Comparison of ENCODE assay signal across 9 cellular contexts in the genomic region with DNA sequence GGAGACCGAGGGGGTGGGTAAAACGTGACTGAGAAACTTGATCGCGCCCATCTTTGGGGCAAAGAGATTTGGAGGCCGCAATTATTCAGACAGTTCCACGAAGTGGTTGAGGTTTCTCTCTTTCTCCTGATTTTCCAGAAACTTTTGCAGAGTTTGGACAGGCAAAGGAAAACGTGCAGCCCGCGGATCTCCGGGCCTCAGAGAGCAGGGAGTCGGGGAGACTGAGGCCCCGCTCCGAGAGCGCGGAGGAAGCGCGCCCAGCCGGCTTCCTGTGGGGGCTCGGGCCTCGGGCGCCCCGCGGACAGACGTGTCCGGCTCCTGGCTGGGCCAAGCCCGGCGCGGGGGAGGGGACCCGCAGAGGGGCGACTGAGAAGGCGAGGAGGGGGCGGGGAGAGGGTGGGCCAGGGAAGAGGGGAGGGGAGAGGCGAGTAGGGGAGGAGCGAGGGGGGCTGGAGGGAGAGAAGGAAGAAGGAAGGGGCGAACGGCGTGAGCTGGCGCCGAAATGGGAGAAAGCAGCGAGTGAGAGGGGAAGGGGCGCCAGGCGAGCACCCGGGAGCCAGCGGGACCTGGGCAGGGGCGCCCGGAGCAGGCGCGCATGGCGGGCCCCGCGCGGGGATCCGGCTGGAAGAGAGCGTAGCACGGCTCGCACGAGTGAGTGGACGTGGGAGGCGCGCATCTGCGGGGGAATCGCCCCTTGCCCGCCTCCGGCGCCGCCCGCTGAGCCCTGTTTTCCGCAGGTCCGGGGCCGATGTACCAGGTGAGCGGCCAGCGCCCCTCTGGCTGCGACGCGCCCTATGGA. TPM values are rescaled to one million over a fixed set of nuclear protein-coding genes. Genes with fewer than 3 reads are reported as not detected.
DNase-seq lines count a peak whose midpoint lies in the region; ATAC-seq and TF ChIP-seq lines count a peak whose summit lies in the region.
"Had no signal": no experiment of that assay in that cellular context is flagged by ENCODE, and none has a peak within 500 bp of the region (broad histone marks: within the 10 kb centered on the region; RNA-seq: fewer than 3 reads in every experiment).

A gene with protein sequence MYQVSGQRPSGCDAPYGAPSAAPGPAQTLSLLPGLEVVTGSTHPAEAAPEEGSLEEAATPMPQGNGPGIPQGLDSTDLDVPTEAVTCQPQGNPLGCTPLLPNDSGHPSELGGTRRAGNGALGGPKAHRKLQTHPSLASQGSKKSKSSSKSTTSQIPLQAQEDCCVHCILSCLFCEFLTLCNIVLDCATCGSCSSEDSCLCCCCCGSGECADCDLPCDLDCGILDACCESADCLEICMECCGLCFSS (plus strand): TSS at position 467 of the 799 bp plus-strand sequence. CDS start 282 bp downstream, at position 749.

- H4K20me1 ChIP-seq in mammary epithelial cell (ENCODE audit: insufficient read depth, low read length), result no peaks in the 10 kb centered on the region

- H3K36me3 ChIP-seq in mammary epithelial cell (ENCODE audit: insufficient read depth, low read length) (peaks cover 4% of the 10 kb centered on the region), right lobe of liver (no peaks in the 10 kb centered on the region)

- peaks cover 63% of the 10 kb centered on the region for H3K79me2 ChIP-seq in mammary epithelial cell (ENCODE audit: insufficient read depth, low read length)

- intact Hi-C loops in mammary epithelial cell (cut with micrococcal nuclease) (no loop called here), right lobe of liver (cut with DNase I) (no loop called here)

- WGBS in mammary epithelial cell (ENCODE audit: low coverage, missing lambda C conversion rate), result 2% methylated on average over 7 of the region's 75 CpGs
- WGBS in right lobe of liver (ENCODE audit: insufficient coverage, low coverage, low lambda C conversion rate, missing lambda C conversion rate), result 2% methylated on average over 28 of the region's 75 CpGs

- peak in 2 of 4 donors; percentile 6 to 28 for ATAC-seq in right lobe of liver
- ATAC-seq in GM18858 (IDR thresholded peaks at IDR 0.05; ENCODE audit: unreplicated experiment), result no peak
- no peak for ATAC-seq in HG03460 (IDR thresholded peaks at IDR 0.05; ENCODE audit: unreplicated experiment)

- dilution Hi-C loops in mammary epithelial cell (cut with HindIII; ENCODE audit: low sequenced_read_pairs), result no loop called here

- H3K9ac ChIP-seq in mammary epithelial cell (ENCODE audit: insufficient read depth, low read length), result peak within 1 kb of the TSS; percentile 80

- no peak for TF ChIP-seq POLR2A in right lobe of liver (IDR thresholded peaks at IDR 0.05)

- H3K4me1 ChIP-seq in mammary epithelial cell (ENCODE audit: insufficient read depth, low read length) (peaks cover 54% of the 10 kb centered on the region), right lobe of liver (peaks cover 0 to 9% (median 4%) of the 10 kb centered on the region in 4 donors)

- H3K9me3 ChIP-seq in mammary epithelial cell (replicated peaks; ENCODE audit: insufficient read depth, low read length) (no peaks in the 10 kb centered on the region), right lobe of liver (no peaks in the 10 kb centered on the region)

- TF ChIP-seq CTCF in mammary epithelial cell (conservative IDR thresholded peaks at IDR 0.05 in 1 of 2, IDR thresholded peaks at IDR 0.05 in 1 of 2; ENCODE audit: extremely low read depth in 1 of 2, insufficient read depth in 1 of 2, low read depth in 1 of 2, low read length in 2 of 2) (no peak), right lobe of liver (IDR thresholded peaks at IDR 0.05) (no peak), subcutaneous adipose tissue (IDR thresholded peaks at IDR 0.05; ENCODE audit: low read depth) (no peak)

- H3K4me3 ChIP-seq in mammary epithelial cell (replicated peaks in 1 of 3; ENCODE audit: insufficient read depth in 1 of 3, low read depth in 2 of 3, low read length in 3 of 3), result peak within 1 kb of the TSS; percentile 54 to 80 (median 76)
- peak within 1 kb of the TSS in 2 of 3 donors; percentile 9 to 33 for H3K4me3 ChIP-seq in right lobe of liver

- in situ Hi-C loops in mammary epithelial cell (cut with MboI; ENCODE audit: low sequenced_read_pairs in 2 of 2), result no loop called here

- no TSS peak for BruUV-seq in mammary epithelial cell (replicated peaks; lab: Mats Ljungman, UMichigan)

- H3K27ac ChIP-seq in mammary epithelial cell (ENCODE audit: insufficient read depth, low read depth, low read length) (peak within 1 kb of the TSS; percentile 83), right lobe of liver (no peak within 1 kb of the TSS)

- CTCF ChIA-PET in mammary epithelial cell (lab: Charles Lee; ENCODE audit: low non-redundant PET), result no interaction called here

- DNase-seq in NCI-H2227 (lab: John Stamatoyannopoulos, UW; ENCODE audit: unreplicated experiment) (peak; percentile 37), NCI-H2227 treated with DMSO at 0.1 percent for 48 hours (lab: John Stamatoyannopoulos, UW) (no peak), mammary epithelial cell (peak; percentile 23), right lobe of liver (peak in 1 of 3 donors; percentile 6), NCI-H187 (lab: John Stamatoyannopoulos, UW) (no peak)

- H3K4me2 ChIP-seq in mammary epithelial cell (ENCODE audit: insufficient read depth, low read depth, low read length), result peak within 1 kb of the TSS; percentile 95

- H3K27me3 ChIP-seq in mammary epithelial cell (ENCODE audit: insufficient read depth, low read length) (no peaks in the 10 kb centered on the region), right lobe of liver (peaks cover 0 to 7% of the 10 kb centered on the region in 2 donors)

- peak within 1 kb of the TSS; percentile 54 for H2AFZ ChIP-seq in mammary epithelial cell (ENCODE audit: low read depth, low read length)

RNA-seq across cellular contexts. Expression of the gene that starts here (rescaled TPM):
- 100 to 1,000 TPM; 137 to 163 TPM for total RNA-seq in mammary epithelial cell
- 121 TPM for polyA plus RNA-seq in mammary epithelial cell
- 32.9 TPM for polyA minus RNA-seq in mammary epithelial cell
- 1 to 10 TPM in 2 of 6 experiments, under 1 TPM in 1, not detected in 3; 0.29 to 2.4 (median 1.1) TPM for total RNA-seq in right lobe of liver
- total RNA-seq in subcutaneous adipose tissue, result 10 to 100 TPM in 3 of 4 donors, 1 to 10 TPM in 1; 1.6 to 77.6 (median 11.7) TPM
- polyA plus RNA-seq: BJ had no signal

Comparison
In these comparisons a context has a peak if more than half of its experiments do, and no peak if none do; other contexts are left out.
1. DNase-seq: peak in NCI-H2227 (single experiment) and mammary epithelial cell (single experiment); none in NCI-H2227 treated with DMSO at 0.1 percent for 48 hours (single experiment) and NCI-H187 (0 of 2).